In the genomic region with DNA sequence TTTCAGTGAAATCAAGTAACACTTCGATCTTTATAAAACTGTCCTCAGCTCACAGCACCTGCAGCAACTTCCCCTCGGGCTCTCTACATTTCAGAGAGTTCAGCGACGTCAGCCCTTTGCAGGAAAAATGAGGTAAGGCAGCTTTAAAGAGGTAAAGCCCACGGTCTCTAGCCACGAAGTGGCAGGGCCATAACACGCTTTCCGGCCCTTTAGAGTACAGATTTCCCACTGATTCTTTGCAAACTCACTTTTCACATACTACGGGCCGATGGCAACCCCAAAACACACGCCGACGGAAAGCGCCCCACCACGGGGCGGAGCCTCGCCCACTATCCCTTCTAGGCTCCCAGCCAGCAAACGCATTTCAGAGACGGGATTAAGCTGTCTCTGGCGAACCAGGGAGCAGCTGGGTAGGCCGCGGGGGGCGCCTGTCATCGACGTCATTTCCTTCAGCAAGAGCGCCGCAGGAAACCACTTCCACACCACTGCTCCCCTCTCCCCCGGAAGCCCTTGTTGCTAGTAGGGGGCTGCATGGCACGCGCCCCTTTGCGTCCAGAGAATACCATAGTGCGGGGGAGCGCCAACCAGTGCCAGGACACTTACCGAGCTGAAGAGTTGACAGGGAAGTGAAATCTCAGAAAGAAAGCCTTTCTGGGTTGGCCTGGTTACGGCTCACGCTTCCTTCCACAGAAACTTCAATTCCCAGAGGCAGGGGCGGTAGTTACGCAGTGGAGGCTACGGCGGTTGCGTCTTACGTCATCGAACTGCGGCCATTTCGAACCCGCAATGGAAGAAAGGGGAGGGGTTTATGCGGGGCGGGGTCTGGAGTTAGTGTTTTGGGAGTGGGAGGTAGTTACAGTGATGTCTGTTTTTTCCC, we compare ENCODE assay signal across 8 cellular contexts. TPM values are rescaled to one million over a fixed set of nuclear protein-coding genes. Genes with fewer than 3 reads are reported as not detected.
DNase-seq lines count a peak whose midpoint lies in the region; ATAC-seq, FAIRE-seq and TF ChIP-seq lines count a peak whose summit lies in the region.

A gene with protein sequence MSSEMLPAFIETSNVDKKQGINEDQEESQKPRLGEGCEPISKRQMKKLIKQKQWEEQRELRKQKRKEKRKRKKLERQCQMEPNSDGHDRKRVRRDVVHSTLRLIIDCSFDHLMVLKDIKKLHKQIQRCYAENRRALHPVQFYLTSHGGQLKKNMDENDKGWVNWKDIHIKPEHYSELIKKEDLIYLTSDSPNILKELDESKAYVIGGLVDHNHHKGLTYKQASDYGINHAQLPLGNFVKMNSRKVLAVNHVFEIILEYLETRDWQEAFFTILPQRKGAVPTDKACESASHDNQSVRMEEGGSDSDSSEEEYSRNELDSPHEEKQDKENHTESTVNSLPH (minus strand): TSS at position 730 of the 877 bp plus-strand sequence. CDS start 4,701 bp downstream, outside the sequence.

- H4K20me1 ChIP-seq in keratinocyte (ENCODE audit: control insufficient read depth, extremely low read depth, insufficient read depth, low read length): no peaks in the 10 kb centered on the region

- peaks cover 5% of the 10 kb centered on the region for H3K4me1 Mint-ChIP-seq in chondrocyte (ENCODE audit: low read depth)

- H3K9ac ChIP-seq in keratinocyte (ENCODE audit: control insufficient read depth, extremely low read depth, insufficient read depth, low read length): peak within 1 kb of the TSS; percentile 87

- peak within 1 kb of the TSS; percentile 59 to 86 (median 82) for H3K4me3 ChIP-seq in keratinocyte (ENCODE audit: control insufficient read depth in 2 of 3, extremely low read depth in 1 of 3, insufficient read depth in 2 of 3, low read depth in 1 of 3, low read length in 3 of 3)

- H3K9me3 ChIP-seq in keratinocyte (ENCODE audit: control insufficient read depth, low read depth, low read length): no peaks in the 10 kb centered on the region

- TF ChIP-seq CTCF in AG09319 (IDR thresholded peaks at IDR 0.05; ENCODE audit: low read depth, low read length) (no peak; the same call in 1 of the 2 replicates), chondrocyte (IDR thresholded peaks at IDR 0.05) (peak; percentile 47), keratinocyte (optimal IDR thresholded peaks at IDR 0.05 in 1 of 3, IDR thresholded peaks at IDR 0.05 in 1 of 3, conservative IDR thresholded peaks at IDR 0.05 in 1 of 3; ENCODE audit: extremely low read depth in 1 of 3, insufficient read depth in 2 of 3, low read length in 3 of 3) (no peak)

- ATAC-seq in GM19035 (IDR thresholded peaks at IDR 0.05; ENCODE audit: unreplicated experiment) (peak; percentile 95), HG03354 (IDR thresholded peaks at IDR 0.05; ENCODE audit: poor library complexity, severe bottlenecking, unreplicated experiment) (peak; percentile 95)

- H3K36me3 Mint-ChIP-seq in chondrocyte (ENCODE audit: low read depth): peaks cover 2% of the 10 kb centered on the region

- peak within 1 kb of the TSS; percentile 95 for H3K27ac ChIP-seq in keratinocyte (ENCODE audit: control insufficient read depth, insufficient read depth, low read length)

- H3K27me3 ChIP-seq in keratinocyte (ENCODE audit: control insufficient read depth, extremely low read depth, insufficient read depth, low read length): no peaks in the 10 kb centered on the region

- peaks cover 15% of the 10 kb centered on the region for H3K27me3 Mint-ChIP-seq in chondrocyte (ENCODE audit: low read depth)

- H3K36me3 ChIP-seq in keratinocyte (ENCODE audit: control insufficient read depth in 2 of 2, extremely low read depth in 1 of 2, insufficient read depth in 2 of 2, low read length in 2 of 2): no peaks in the 10 kb centered on the region

- no peaks in the 10 kb centered on the region for H3K4me1 ChIP-seq in keratinocyte (ENCODE audit: control insufficient read depth, extremely low read depth, insufficient read depth, low read length)

- H3K27ac Mint-ChIP-seq in chondrocyte (ENCODE audit: unreplicated experiment): peak within 1 kb of the TSS; percentile 99

- peak within 1 kb of the TSS; percentile 86 for H3K4me2 ChIP-seq in keratinocyte (ENCODE audit: control insufficient read depth, extremely low read depth, insufficient read depth, low read depth, low read length)

- no peaks in the 10 kb centered on the region for H3K9me3 Mint-ChIP-seq in chondrocyte (ENCODE audit: low read depth)

- no peaks in the 10 kb centered on the region for H3K9me1 ChIP-seq in keratinocyte (ENCODE audit: control insufficient read depth, extremely low read depth, insufficient read depth, low read length)

- dilution Hi-C loops in keratinocyte (cut with MboI; ENCODE audit: extremely low pct_ligation_motif_present, low sequenced_read_pairs): no loop called here

- peak within 1 kb of the TSS; percentile 88 for H3K4me3 Mint-ChIP-seq in chondrocyte (ENCODE audit: unreplicated experiment)

- H3K79me2 ChIP-seq in keratinocyte (ENCODE audit: control insufficient read depth, insufficient read depth, low read length): no peaks in the 10 kb centered on the region

- DNase-seq in AG09319 (ENCODE audit: extremely low read depth, low read depth): peak; percentile 94
- peak; percentile 95 for DNase-seq in NCI-H446 treated with DMSO at 0.1 percent for 48 hours (lab: John Stamatoyannopoulos, UW)
- peak; percentile 91 for DNase-seq in activated CD4-positive, alpha-beta T cell treated with anti-CD3 and anti-CD28 coated beads for 1 hour
- peak; percentile 99 for DNase-seq in chondrocyte (ENCODE audit: low spot score)
- peak; percentile 40 for DNase-seq in keratinocyte (ENCODE audit: low read depth, low spot score)
- peak; percentile 84 to 88 for DNase-seq in stimulated activated CD4-positive, alpha-beta T cell treated with anti-CD3 and anti-CD28 coated beads, Interleukin-15, amount 100 ng/mL, for 1 hour (ENCODE audit: low read depth in 1 of 2, low spot score in 1 of 2)

- peak within 1 kb of the TSS; percentile 91 for H2AFZ ChIP-seq in keratinocyte (ENCODE audit: control insufficient read depth, low read length)

- peak; percentile 77 for FAIRE-seq in keratinocyte (lab: Jason Lieb, UNC)

RNA-seq across cellular contexts. Expression of the gene that starts here (rescaled TPM):
- total RNA-seq in chondrocyte: 3.6 to 4.7 TPM (median 4.2 TPM) in 3 replicates
- polyA plus RNA-seq in keratinocyte: 5.1 to 8.2 TPM (median 6.4 TPM) in 3 replicates
- polyA plus RNA-seq in keratinocyte (2011; ENCODE audit: low read depth): 34.2 TPM
- polyA plus RNA-seq in keratinocyte (2011; cell fraction: cytosol; rRNA removed): 4.5 and 6.6 TPM in 2 replicates
- polyA plus RNA-seq in keratinocyte (2011; cell fraction: nucleus; rRNA removed): 4.4 and 6.1 TPM in 2 replicates
- polyA plus RNA-seq in keratinocyte (2012; ENCODE audit: low replicate concordance): 6.2 and 7.4 TPM in 2 replicates
- 0.49 to 4.3 TPM (median 2.7 TPM) in 3 replicates for polyA minus RNA-seq in keratinocyte
- polyA minus RNA-seq in keratinocyte (2011; cell fraction: cytosol; rRNA and poly(A)+ RNA removed): 9.4 TPM
- polyA minus RNA-seq in keratinocyte (2011; cell fraction: nucleus; rRNA and poly(A)+ RNA removed): 4.0 and 5.2 TPM in 2 replicates

Comparison
In these comparisons a context has a peak if more than half of its experiments do, and no peak if none do; other contexts are left out.
1. Peak in every context shown above with its lines: DNase-seq, ATAC-seq, H3K4me3 ChIP-seq and H3K27ac ChIP-seq.
2. DNase-seq: peak in every context shown above with its lines; median percentile 99 in chondrocyte; 95 in NCI-H446 treated with DMSO at 0.1 percent for 48 hours; 94 in AG09319; 91 in activated CD4-positive, alpha-beta T cell treated with anti-CD3 and anti-CD28 coated beads for 1 hour; 86 in stimulated activated CD4-positive, alpha-beta T cell treated with anti-CD3 and anti-CD28 coated beads, Interleukin-15, amount 100 ng/mL, for 1 hour; 40 in keratinocyte.